Comparison of ENCODE assay signal across 1 cellular context in genomic region chr12:96478011-96478410, GRCh38.
TF ChIP-seq lines count a peak whose summit lies in the region.

No MANE protein-coding gene starts in this region.

TF ChIP-seq in WTC11, 78 proteins besides CTCF, POLR2A, EP300 and RAD21 (continued from another document):
- TF ChIP-seq CREB1 (CRISPR knock-in tag; IDR thresholded peaks at IDR 0.05) (no peak), SMAD4 (CRISPR knock-in tag; IDR thresholded peaks at IDR 0.05) (no peak), NFATC4 (CRISPR knock-in tag; IDR thresholded peaks at IDR 0.05) (no peak), PRRX2 (CRISPR knock-in tag; IDR thresholded peaks at IDR 0.05) (no peak), TEAD4 (CRISPR knock-in tag; IDR thresholded peaks at IDR 0.05) (no peak), ZNF396 (CRISPR knock-in tag; IDR thresholded peaks at IDR 0.05; ENCODE audit: borderline replicate concordance) (no peak), NR3C1 (CRISPR knock-in tag; conservative IDR thresholded peaks at IDR 0.05; ENCODE audit: low read depth) (no peak)
